27 cellular contexts compared by ENCODE assay signal in the genomic region with DNA sequence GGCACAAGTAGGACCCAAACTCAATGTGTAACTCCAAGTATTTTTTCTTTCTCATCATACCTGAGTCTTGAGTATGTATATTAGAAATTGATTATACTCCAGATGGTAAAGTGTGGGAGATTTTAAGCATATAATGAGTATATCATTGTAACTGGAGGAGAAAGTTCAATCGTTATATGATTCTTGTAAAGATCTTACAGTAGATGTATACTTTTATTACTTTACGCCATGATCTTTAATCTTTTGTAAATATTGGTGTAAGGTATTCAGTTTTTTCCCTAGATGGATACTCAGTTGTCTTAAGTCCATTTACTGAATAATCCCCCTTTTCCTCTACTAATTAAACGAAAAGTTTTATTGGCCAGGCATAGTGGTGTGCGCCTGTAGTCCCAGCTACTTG. TPM values are rescaled to one million over a fixed set of nuclear protein-coding genes. Genes with fewer than 3 reads are reported as not detected.
DNase-seq lines count a peak whose midpoint lies in the region; ATAC-seq, FAIRE-seq and TF ChIP-seq lines count a peak whose summit lies in the region.
"Had no signal": no experiment of that assay in that cellular context is flagged by ENCODE, and none has a peak within 500 bp of the region (broad histone marks: within the 10 kb centered on the region; RNA-seq: fewer than 3 reads in every experiment).

No MANE protein-coding gene starts in this region.

- H3K36me3 ChIP-seq in mucosa of descending colon (ENCODE audit: low read depth) (no peaks in the 10 kb centered on the region), small intestine (ENCODE audit: control insufficient read depth in 2 of 2, insufficient read depth in 2 of 2, low read length in 2 of 2) (no peaks in the 10 kb centered on the region)
- H3K36me3 ChIP-seq: BE2C had no signal

- POLR2A ChIA-PET in CD4-positive, alpha-beta T cell (lab: Charles Lee) = no interaction called here

- no peaks in the 10 kb centered on the region for H3K9me3 ChIP-seq in CD4-positive, alpha-beta T cell (ENCODE audit: control insufficient read depth, low read length)
- H3K9me3 ChIP-seq in mucosa of descending colon (no peaks in the 10 kb centered on the region), small intestine (ENCODE audit: control insufficient read depth, low read depth) (no peaks in the 10 kb centered on the region)
- H3K9me3 ChIP-seq: BE2C had no signal

- no peaks in the 10 kb centered on the region for H3K27me3 ChIP-seq in CD4-positive, alpha-beta T cell (ENCODE audit: control insufficient read depth, insufficient read depth, low read length)
- H3K27me3 ChIP-seq in small intestine (ENCODE audit: control insufficient read depth in 2 of 2, insufficient read depth in 2 of 2, low read length in 2 of 2) = no peaks in the 10 kb centered on the region
- H3K27me3 ChIP-seq: BE2C, BLaER1 had no signal

- CTCF ChIA-PET in CD4-positive, alpha-beta T cell (lab: Charles Lee) = no interaction called here

- peaks cover 33% of the 10 kb centered on the region for H3K4me1 ChIP-seq in mucosa of descending colon (ENCODE audit: low read depth)
- H3K4me1 ChIP-seq in small intestine (ENCODE audit: control insufficient read depth in 2 of 2, insufficient read depth in 1 of 2, low read depth in 1 of 2, low read length in 1 of 2) = peaks cover 5% of the 10 kb centered on the region in 2 donors
- H3K4me1 ChIP-seq: BE2C had no signal

- intact Hi-C loops in CD4-positive, alpha-beta T cell (cut with DNase I, micrococcal nuclease) = no loop called here
- intact Hi-C loops in mucosa of descending colon (cut with DNase I, micrococcal nuclease) = no loop called here

- no peaks in the 10 kb centered on the region for H3K9me3 Mint-ChIP-seq in activated naive CD4-positive, alpha-beta T cell treated with anti-CD3 and anti-CD28 coated beads, Interleukin-2, amount 50 U/mL, for 24 hours
- H3K9me3 Mint-ChIP-seq in CD4-positive, alpha-beta T cell = no peaks in the 10 kb centered on the region
- H3K9me3 Mint-ChIP-seq: CD4-positive, alpha-beta memory T cell had no signal

- FAIRE-seq in small intestine (lab: Jason Lieb, UNC) = no peak
- FAIRE-seq: A204.1, GM12891, GM18507 had no signal

- H3K4me3 ChIP-seq in mucosa of descending colon (no peak overlapping the region), small intestine (ENCODE audit: low read depth in 1 of 2, low read length in 2 of 2) (no peak overlapping the region)
- H3K4me3 ChIP-seq: BLaER1 had no signal

- peaks cover 8% of the 10 kb centered on the region for H3K36me3 Mint-ChIP-seq in activated naive CD4-positive, alpha-beta T cell treated with anti-CD3 and anti-CD28 coated beads, Interleukin-2, amount 50 U/mL, for 24 hours
- peaks cover 39% of the 10 kb centered on the region for H3K36me3 Mint-ChIP-seq in CD4-positive, alpha-beta T cell (ENCODE audit: low read depth)
- H3K36me3 Mint-ChIP-seq: CD14-positive monocyte had no signal

- H3K27me3 Mint-ChIP-seq in activated naive CD4-positive, alpha-beta T cell treated with anti-CD3 and anti-CD28 coated beads, Interleukin-2, amount 50 U/mL, for 24 hours = no peaks in the 10 kb centered on the region
- no peaks in the 10 kb centered on the region for H3K27me3 Mint-ChIP-seq in CD4-positive, alpha-beta T cell
- H3K27me3 Mint-ChIP-seq: CD4-positive, alpha-beta memory T cell; CD8-positive, alpha-beta memory T cell had no signal

- WGBS in small intestine, 3 donors = 32 to 66% (median 53%) methylated on average over 4 of the region's 4 CpGs

- no peak for TF ChIP-seq CTCF in CD4-positive, alpha-beta T cell (IDR thresholded peaks at IDR 0.05)
- no peak for TF ChIP-seq CTCF in mucosa of descending colon (IDR thresholded peaks at IDR 0.05)

- ATAC-seq in CD4-positive, alpha-beta T cell (ENCODE audit: poor library complexity) = no peak
- peak; percentile 80 for ATAC-seq in mucosa of descending colon

- H3K4me3 Mint-ChIP-seq in activated naive CD4-positive, alpha-beta T cell treated with anti-CD3 and anti-CD28 coated beads, Interleukin-2, amount 50 U/mL, for 24 hours = peak overlapping the region; percentile 7
- H3K4me3 Mint-ChIP-seq in CD4-positive, alpha-beta T cell = no peak overlapping the region
- H3K4me3 Mint-ChIP-seq: CD14-positive monocyte had no signal

- H3K27ac ChIP-seq in CD4-positive, alpha-beta T cell (ENCODE audit: low read depth, low read length) = no peak overlapping the region
- no peak overlapping the region for H3K27ac ChIP-seq in small intestine (ENCODE audit: low read depth in 1 of 2, low read length in 1 of 2)
- H3K27ac ChIP-seq: BLaER1 had no signal

- no peak for DNase-seq in activated naive CD4-positive, alpha-beta T cell treated with Interleukin-2 at 50 U/mL for 16 hours
- DNase-seq in CD4-positive, alpha-beta T cell = no peak
- DNase-seq in mucosa of descending colon (no peak), small intestine (peak; percentile 31), GOT3 (lab: John Stamatoyannopoulos, UW) (no peak), NK-92 (lab: John Stamatoyannopoulos, UW; ENCODE audit: unreplicated experiment) (no peak), UCSD-AML1 (lab: John Stamatoyannopoulos, UW; ENCODE audit: unreplicated experiment) (no peak)
- DNase-seq: 8988T; ACHN; BE2C; C1 segment of cervical spinal cord; CD4-positive, alpha-beta memory T cell; CD8-positive, alpha-beta memory T cell; COR-L47; DMS 273 treated with DMSO at 0.1 percent for 48 hours; DMS153; DMS53; DMS79; DND-41; EL; GDM1 had no signal

- no peak overlapping the region for H3K27ac Mint-ChIP-seq in activated naive CD4-positive, alpha-beta T cell treated with anti-CD3 and anti-CD28 coated beads, Interleukin-2, amount 50 U/mL, for 24 hours
- peak overlapping the region; percentile 36 for H3K27ac Mint-ChIP-seq in CD4-positive, alpha-beta T cell

- peaks cover 82% of the 10 kb centered on the region for H3K4me1 Mint-ChIP-seq in activated naive CD4-positive, alpha-beta T cell treated with anti-CD3 and anti-CD28 coated beads, Interleukin-2, amount 50 U/mL, for 24 hours
- H3K4me1 Mint-ChIP-seq in CD4-positive, alpha-beta T cell (ENCODE audit: low read depth) = peaks cover 84% of the 10 kb centered on the region

RNA-seq across cellular contexts. Expression of gene PAN3, which starts 25.2 kb away (rescaled TPM):
- 10 to 100 TPM; 56.9 to 59.5 TPM for total RNA-seq in CD4-positive, alpha-beta T cell
- 10 to 100 TPM; 28.4 to 43.7 (median 40.2) TPM for total RNA-seq in mucosa of descending colon
- 10 to 100 TPM in 1 of 3 donors, 1 to 10 TPM in 2; 7.8 to 13.2 (median 8.0) TPM for polyA plus RNA-seq in small intestine
